Comparison of ENCODE assay signal across 1 cellular context in the genomic region with DNA sequence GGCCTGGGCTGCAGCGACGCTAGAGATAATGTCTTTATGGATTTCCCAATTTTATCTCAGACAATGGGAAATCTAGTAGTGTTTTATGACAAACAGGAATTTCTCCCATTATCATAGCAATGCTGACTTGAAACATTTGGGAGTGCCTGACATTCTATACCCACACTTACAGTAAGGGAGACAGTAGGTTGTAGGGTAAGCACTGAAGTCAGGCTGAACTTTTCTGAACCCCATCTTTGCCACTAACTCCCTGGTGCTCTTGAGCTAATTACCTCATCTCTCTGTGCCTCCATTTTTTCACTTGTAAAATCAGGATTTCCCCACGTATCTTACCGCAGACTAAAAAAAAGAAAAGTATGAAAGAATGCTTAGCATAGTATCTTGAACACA.
A peak's percentile ranks its signal among the peaks of the same experiment; 100 is the strongest.
TF ChIP-seq lines count a peak whose summit lies in the region.

No MANE protein-coding gene starts in this region.

TF ChIP-seq in endothelial cell of umbilical vein, 7 proteins besides CTCF, POLR2A, EP300 and RAD21:
- no peak for TF ChIP-seq EZH2 (IDR thresholded peaks at IDR 0.05; ENCODE audit: borderline replicate concordance, low read depth, low read length, severe bottlenecking)
- TF ChIP-seq GATA2 (IDR thresholded peaks at IDR 0.05; ENCODE audit: insufficient read depth, insufficient read length, low read depth, low read length), result peak; percentile 48
- TF ChIP-seq, protein P1, sequence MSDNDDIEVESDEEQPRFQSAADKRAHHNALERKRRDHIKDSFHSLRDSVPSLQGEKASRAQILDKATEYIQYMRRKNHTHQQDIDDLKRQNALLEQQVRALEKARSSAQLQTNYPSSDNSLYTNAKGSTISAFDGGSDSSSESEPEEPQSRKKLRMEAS (IDR thresholded peaks at IDR 0.05; ENCODE audit: insufficient read depth, insufficient read length), result no peak
- TF ChIP-seq JUN (IDR thresholded peaks at IDR 0.05; ENCODE audit: borderline replicate concordance, insufficient read depth, insufficient read length, low read depth), result no peak
- no peak for TF ChIP-seq POLR2AphosphoS5 (IDR thresholded peaks at IDR 0.05; ENCODE audit: insufficient read depth, low read depth, low read length)
- TF ChIP-seq MYC (IDR thresholded peaks at IDR 0.05; ENCODE audit: low read depth, low read length), result no peak
- TF ChIP-seq FOS (IDR thresholded peaks at IDR 0.05; ENCODE audit: borderline replicate concordance, insufficient read depth, low read length), result no peak
